ENCODE assay signal across 1 cellular context in genomic region chr2:32938934-32939333, GRCh38.
TF ChIP-seq lines count a peak whose summit lies in the region.

No MANE protein-coding gene starts in this region.

TF ChIP-seq in HepG2, 621 proteins besides CTCF, POLR2A, EP300 and RAD21:
- TF ChIP-seq TOPORS (CRISPR knock-in tag; IDR thresholded peaks at IDR 0.05) (no peak), MIER3 (CRISPR knock-in tag; IDR thresholded peaks at IDR 0.05; ENCODE audit: borderline replicate concordance) (no peak), MTF1 (CRISPR knock-in tag; IDR thresholded peaks at IDR 0.05) (no peak), ZBTB40 (IDR thresholded peaks at IDR 0.05) (peak; percentile 81), ZBTB40 (CRISPR knock-in tag; IDR thresholded peaks at IDR 0.05) (no peak), BORCS8-MEF2B (CRISPR knock-in tag; IDR thresholded peaks at IDR 0.05) (no peak), CEBPZ (IDR thresholded peaks at IDR 0.05; ENCODE audit: low read length) (no peak)
